8 cellular contexts compared by ENCODE assay signal in the genomic region with DNA sequence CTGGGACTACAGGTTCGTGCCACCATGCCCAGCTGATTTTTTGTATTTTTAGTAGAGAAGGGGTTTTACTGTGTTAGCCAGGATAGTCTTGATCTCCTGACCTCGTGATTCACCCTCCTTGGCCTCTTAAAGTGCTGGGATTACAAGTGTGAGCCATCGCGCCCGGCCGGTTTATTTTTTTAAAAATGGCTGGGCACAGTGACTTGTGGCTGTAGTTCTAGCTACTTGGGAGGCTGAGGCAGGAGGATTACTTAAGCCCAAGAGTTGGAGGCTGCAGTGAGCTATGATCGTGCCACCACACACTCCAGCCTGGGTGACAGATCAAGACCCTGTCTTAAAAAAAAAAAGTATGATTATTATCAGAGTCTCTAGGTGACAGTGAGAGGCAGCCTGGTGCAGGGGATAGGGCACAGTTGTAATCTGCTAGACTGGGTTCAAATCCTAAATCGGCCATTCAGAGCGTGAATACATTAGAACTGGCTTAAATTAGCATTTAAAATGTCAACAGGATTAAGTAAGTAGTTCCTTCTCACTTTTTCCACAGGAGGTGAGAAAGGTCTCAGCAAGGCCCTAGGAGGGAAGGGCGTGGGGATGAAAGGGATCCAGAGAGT. TPM values are rescaled to one million over a fixed set of nuclear protein-coding genes. Genes with fewer than 3 reads are reported as not detected.
DNase-seq lines count a peak whose midpoint lies in the region; ATAC-seq and TF ChIP-seq lines count a peak whose summit lies in the region.

No MANE protein-coding gene starts in this region.

- no peak for TF ChIP-seq POLR2A in body of pancreas (IDR thresholded peaks at IDR 0.05)

- intact Hi-C loops in body of pancreas (cut with DNase I): no loop called here

- 55 to 68% methylated on average over 10 of the region's 10 CpGs for WGBS in body of pancreas, 2 donors

- H3K9me3 ChIP-seq in body of pancreas: no peaks in the 10 kb centered on the region
- no peaks in the 10 kb centered on the region for H3K9me3 ChIP-seq in mononuclear cell (ENCODE audit: low read depth, low read length)

- H3K4me3 ChIP-seq in AG04449 (ENCODE audit: low read depth, low read length) (peak overlapping the region; percentile 47; the same call in 1 of the 2 replicates), body of pancreas (peak overlapping the region in 1 of 2 donors; percentile 24), mononuclear cell (ENCODE audit: low read length) (peak overlapping the region; percentile 68)

- H3K4me1 ChIP-seq in body of pancreas (peaks cover 70% of the 10 kb centered on the region), mononuclear cell (ENCODE audit: insufficient read depth, low read length) (peaks cover 42% of the 10 kb centered on the region)

- POLR2A ChIA-PET in AG04449 (lab: Yijun Ruan, JAX): no interaction called here

- ATAC-seq in HG02938 (IDR thresholded peaks at IDR 0.05; ENCODE audit: unreplicated experiment) (peak; percentile 2), body of pancreas (no peak)

- H3K27ac ChIP-seq in body of pancreas: peak overlapping the region; percentile 81 to 93 (median 90)

- H3K36me3 ChIP-seq in body of pancreas (replicated peaks in 1 of 2; ENCODE audit: insufficient read depth in 1 of 2, low read depth in 2 of 2): no peaks in the 10 kb centered on the region

- no peaks in the 10 kb centered on the region for H3K27me3 ChIP-seq in body of pancreas
- H3K27me3 ChIP-seq in mononuclear cell (ENCODE audit: insufficient read depth, low read length): no peaks in the 10 kb centered on the region

- DNase-seq in AG04449 (ENCODE audit: low read depth, low spot score) (no peak), body of pancreas (no peak), activated gamma-delta T cell (lab: John Stamatoyannopoulos, UW) (no peak), DMS 273 (lab: John Stamatoyannopoulos, UW; ENCODE audit: unreplicated experiment) (no peak), kidney glomerular epithelial cell (lab: John Stamatoyannopoulos, UW) (no peak)
- no peak for DNase-seq in effector CD8-positive, alpha-beta T cell (lab: John Stamatoyannopoulos, UW)

- TF ChIP-seq CTCF in AG04449 (IDR thresholded peaks at IDR 0.05; ENCODE audit: insufficient read depth, low read length, missing control alignments) (no peak), body of pancreas (IDR thresholded peaks at IDR 0.05) (no peak)

- CTCF ChIA-PET in AG04449 (lab: Yijun Ruan, JAX): interaction anchor here (1.6 to 5.1 kb wide), 4 partner anchors 8 to 588 kb away, joined by 4 to 61 read pairs (median 14); no protein-coding TSS in a partner anchor

RNA-seq across cellular contexts. Expression of a gene that starts 0.4 kb away (rescaled TPM):
- total RNA-seq in body of pancreas (10 to 100 TPM; 23.4 to 44.1 TPM), mononuclear cell (9.2 TPM)
